In the genomic region with DNA sequence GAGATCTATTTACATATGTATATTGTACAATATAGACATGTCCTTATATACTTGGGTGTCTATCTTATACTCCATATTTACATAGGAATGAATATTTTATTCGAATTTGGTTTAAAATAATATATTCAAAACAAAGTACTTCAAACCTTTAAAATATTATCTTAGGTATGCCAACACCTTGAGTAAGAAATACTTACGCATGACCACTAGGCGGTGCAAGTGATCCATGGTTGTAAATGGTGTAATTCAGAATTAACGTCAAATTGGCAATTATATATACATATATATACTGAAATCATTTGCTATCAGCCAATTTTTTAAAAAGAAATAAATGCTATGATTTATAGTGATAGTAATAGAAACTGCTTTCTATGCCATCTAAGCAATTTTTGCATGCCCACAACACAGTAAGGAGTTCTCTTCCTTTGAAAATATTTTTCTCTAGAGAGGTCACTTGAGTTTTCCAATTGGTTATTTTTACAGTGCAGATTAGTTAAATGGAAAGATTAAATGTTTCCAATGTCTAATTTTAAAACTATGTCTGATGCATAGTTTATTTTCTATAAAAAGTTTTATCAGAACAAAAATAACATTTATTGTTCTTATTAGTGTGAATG, we compare ENCODE assay signal across 8 cellular contexts. TPM values are rescaled to one million over a fixed set of nuclear protein-coding genes. Genes with fewer than 3 reads are reported as not detected.
DNase-seq lines count a peak whose midpoint lies in the region; ATAC-seq, FAIRE-seq and TF ChIP-seq lines count a peak whose summit lies in the region.

No MANE protein-coding gene starts in this region.

- H3K27ac Mint-ChIP-seq in brain, result no peak overlapping the region
- H3K27ac Mint-ChIP-seq in stimulated activated naive B cell treated with anti-CD40 and anti-IgM and Interleukin-4, amounts not matched to agents 10 μg/mL and 1 μg/mL and 100 μg/mL, for 72 hours, result no peak overlapping the region

- H3K4me3 Mint-ChIP-seq in brain, result no peak overlapping the region
- H3K4me3 Mint-ChIP-seq in stimulated activated naive B cell treated with anti-CD40 and anti-IgM and Interleukin-4, amounts not matched to agents 10 μg/mL and 1 μg/mL and 100 μg/mL, for 72 hours, result no peak overlapping the region

- peaks cover 3% of the 10 kb centered on the region for H3K4me1 Mint-ChIP-seq in brain
- H3K4me1 Mint-ChIP-seq in stimulated activated naive B cell treated with anti-CD40 and anti-IgM and Interleukin-4, amounts not matched to agents 10 μg/mL and 1 μg/mL and 100 μg/mL, for 72 hours, result peaks cover 8 to 24% of the 10 kb centered on the region in 2 donors

- ATAC-seq in A549 (peak in 1 of 2 experiments; percentile 70; a peak in 3 of 6 replicates), lung (ENCODE audit: insufficient read depth, low FRiP score) (no peak), HG03457 (IDR thresholded peaks at IDR 0.05; ENCODE audit: unreplicated experiment) (no peak)
- peak in 1 of 2 donors; percentile 38 for ATAC-seq in stimulated activated naive B cell treated with anti-CD40 and anti-IgM and Interleukin-4, amounts not matched to agents 10 μg/mL and 1 μg/mL and 100 μg/mL, for 72 hours (replicated peaks)

- FAIRE-seq in A549 (lab: Jason Lieb, UNC), result no peak

- TF ChIP-seq POLR2A in A549 (IDR thresholded peaks at IDR 0.05; ENCODE audit: low read length), result no peak

- H3K27me3 Mint-ChIP-seq in brain, result peaks cover 5% of the 10 kb centered on the region
- no peaks in the 10 kb centered on the region for H3K27me3 Mint-ChIP-seq in stimulated activated naive B cell treated with anti-CD40 and anti-IgM and Interleukin-4, amounts not matched to agents 10 μg/mL and 1 μg/mL and 100 μg/mL, for 72 hours

- H3K36me3 ChIP-seq in Karpas-422 (ENCODE audit: insufficient read depth, low read length) (no peaks in the 10 kb centered on the region), lung (ENCODE audit: control insufficient read depth in 2 of 2, insufficient read depth in 2 of 2, low read length in 2 of 2) (no peaks in the 10 kb centered on the region)

- H3K4me3 ChIP-seq in A549 (no peak overlapping the region), Karpas-422 (ENCODE audit: low read length) (no peak overlapping the region), lung (no peak overlapping the region)

- CTCF ChIA-PET in A549 (lab: Yijun Ruan, JAX), result interaction anchor here (0.6 to 1.7 kb wide), 3 partner anchors 12 to 560 kb away, joined by 3 to 4 read pairs (median 3); no protein-coding TSS in a partner anchor

- no peak overlapping the region for H3K9ac ChIP-seq in Karpas-422 (ENCODE audit: low read length)

- no peaks in the 10 kb centered on the region for H3K36me3 Mint-ChIP-seq in brain
- H3K36me3 Mint-ChIP-seq in stimulated activated naive B cell treated with anti-CD40 and anti-IgM and Interleukin-4, amounts not matched to agents 10 μg/mL and 1 μg/mL and 100 μg/mL, for 72 hours, result no peaks in the 10 kb centered on the region

- peak; percentile 87 to 88 for TF ChIP-seq RAD21 in A549 (conservative IDR thresholded peaks at IDR 0.05 in 1 of 2, IDR thresholded peaks at IDR 0.05 in 1 of 2)

- no peaks in the 10 kb centered on the region for H3K27me3 ChIP-seq in Karpas-422 (ENCODE audit: low read length)
- H3K27me3 ChIP-seq in lung (ENCODE audit: control insufficient read depth, insufficient read depth), result no peaks in the 10 kb centered on the region

- H3K9me3 ChIP-seq in A549 (no peaks in the 10 kb centered on the region), Karpas-422 (ENCODE audit: low read length) (no peaks in the 10 kb centered on the region), lung (ENCODE audit: control insufficient read depth in 2 of 2, insufficient read depth in 1 of 2, low read length in 1 of 2) (no peaks in the 10 kb centered on the region)

- H3K4me2 ChIP-seq in A549 (no peak overlapping the region), Karpas-422 (ENCODE audit: low read depth, low read length, poor library complexity, severe bottlenecking) (no peak overlapping the region)

- WGBS in A549 (ENCODE audit: missing lambda C conversion rate), result 2% methylated on average over 4 of the region's 4 CpGs
- 1% methylated on average over 4 of the region's 4 CpGs for WGBS in lung, 2 donors

- no peak overlapping the region for H3K27ac ChIP-seq in A549
- no peak overlapping the region for H3K27ac ChIP-seq in Karpas-422 (ENCODE audit: low read length)
- H3K27ac ChIP-seq in lung (ENCODE audit: low read depth in 1 of 2, low read length in 1 of 2), result no peak overlapping the region

- TF ChIP-seq CTCF in A549 (IDR thresholded peaks at IDR 0.05) (peak; percentile 95), GM12873 (IDR thresholded peaks at IDR 0.05; ENCODE audit: insufficient read depth, low read depth, low read length, missing control alignments) (peak; percentile 58), brain (conservative IDR thresholded peaks at IDR 0.05) (peak; percentile 82 to 96), lung (IDR thresholded peaks at IDR 0.05; ENCODE audit: control extremely low read depth, extremely low read depth) (peak; percentile 67)

- H3K9me2 ChIP-seq in Karpas-422 (replicated peaks; ENCODE audit: insufficient read depth, low read length), result no peaks in the 10 kb centered on the region

- H3K4me1 ChIP-seq in A549 (peaks cover 2% of the 10 kb centered on the region; the same call in 2 of the 3 replicates), Karpas-422 (ENCODE audit: low read length) (no peaks in the 10 kb centered on the region), lung (ENCODE audit: control insufficient read depth in 2 of 2, insufficient read depth in 2 of 2, low read length in 2 of 2) (no peaks in the 10 kb centered on the region)

- H2AFZ ChIP-seq in Karpas-422 (ENCODE audit: low read length), result no peak overlapping the region

- no peaks in the 10 kb centered on the region for H4K20me1 ChIP-seq in Karpas-422 (ENCODE audit: insufficient read depth, low read depth, low read length)

- no peak for TF ChIP-seq EP300 in A549 (IDR thresholded peaks at IDR 0.05)

- H3K9me3 Mint-ChIP-seq in brain, result no peaks in the 10 kb centered on the region
- H3K9me3 Mint-ChIP-seq in stimulated activated naive B cell treated with anti-CD40 and anti-IgM and Interleukin-4, amounts not matched to agents 10 μg/mL and 1 μg/mL and 100 μg/mL, for 72 hours, result peaks cover 0 to 2% of the 10 kb centered on the region in 2 donors

- H3K79me2 ChIP-seq in Karpas-422 (ENCODE audit: low read length), result no peaks in the 10 kb centered on the region

- POLR2A ChIA-PET in A549 (lab: Yijun Ruan, JAX), result no interaction called here

- peak in 1 of 2 experiments; percentile 58 for DNase-seq in A549 (ENCODE audit: low read depth in 1 of 2, low spot score in 1 of 2)
- DNase-seq in Karpas-422, result peak; percentile 84
- peak; percentile 45 for DNase-seq in SKM-1 treated with dmso at 0.1 percent for 144 hours (lab: John Stamatoyannopoulos, UW; ENCODE audit: unreplicated experiment)
- DNase-seq in lung (ENCODE audit: low spot score), result no peak
- DNase-seq in stimulated activated naive B cell treated with anti-CD40 and anti-IgM and Interleukin-4, amounts not matched to agents 10 μg/mL and 1 μg/mL and 100 μg/mL, for 72 hours, result peak; percentile 19

TF ChIP-seq in A549, 52 proteins besides CTCF, POLR2A, EP300 and RAD21:
- TF ChIP-seq SMC3 (IDR thresholded peaks at IDR 0.05), result peak; percentile 69
- TF ChIP-seq SREBF2 (IDR thresholded peaks at IDR 0.05), result no peak
- TF ChIP-seq, protein P1, sequence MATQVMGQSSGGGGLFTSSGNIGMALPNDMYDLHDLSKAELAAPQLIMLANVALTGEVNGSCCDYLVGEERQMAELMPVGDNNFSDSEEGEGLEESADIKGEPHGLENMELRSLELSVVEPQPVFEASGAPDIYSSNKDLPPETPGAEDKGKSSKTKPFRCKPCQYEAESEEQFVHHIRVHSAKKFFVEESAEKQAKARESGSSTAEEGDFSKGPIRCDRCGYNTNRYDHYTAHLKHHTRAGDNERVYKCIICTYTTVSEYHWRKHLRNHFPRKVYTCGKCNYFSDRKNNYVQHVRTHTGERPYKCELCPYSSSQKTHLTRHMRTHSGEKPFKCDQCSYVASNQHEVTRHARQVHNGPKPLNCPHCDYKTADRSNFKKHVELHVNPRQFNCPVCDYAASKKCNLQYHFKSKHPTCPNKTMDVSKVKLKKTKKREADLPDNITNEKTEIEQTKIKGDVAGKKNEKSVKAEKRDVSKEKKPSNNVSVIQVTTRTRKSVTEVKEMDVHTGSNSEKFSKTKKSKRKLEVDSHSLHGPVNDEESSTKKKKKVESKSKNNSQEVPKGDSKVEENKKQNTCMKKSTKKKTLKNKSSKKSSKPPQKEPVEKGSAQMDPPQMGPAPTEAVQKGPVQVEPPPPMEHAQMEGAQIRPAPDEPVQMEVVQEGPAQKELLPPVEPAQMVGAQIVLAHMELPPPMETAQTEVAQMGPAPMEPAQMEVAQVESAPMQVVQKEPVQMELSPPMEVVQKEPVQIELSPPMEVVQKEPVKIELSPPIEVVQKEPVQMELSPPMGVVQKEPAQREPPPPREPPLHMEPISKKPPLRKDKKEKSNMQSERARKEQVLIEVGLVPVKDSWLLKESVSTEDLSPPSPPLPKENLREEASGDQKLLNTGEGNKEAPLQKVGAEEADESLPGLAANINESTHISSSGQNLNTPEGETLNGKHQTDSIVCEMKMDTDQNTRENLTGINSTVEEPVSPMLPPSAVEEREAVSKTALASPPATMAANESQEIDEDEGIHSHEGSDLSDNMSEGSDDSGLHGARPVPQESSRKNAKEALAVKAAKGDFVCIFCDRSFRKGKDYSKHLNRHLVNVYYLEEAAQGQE (IDR thresholded peaks at IDR 0.05), result no peak

RNA-seq across cellular contexts. Expression of a gene that starts 37.5 kb away (rescaled TPM):
- polyA plus RNA-seq in A549 (2011; rRNA removed) (25.7 and 27.6 TPM in 2 replicates), A549 (2017; fragmentation: RNase III; extraction: RNeasy Plus Mini Kit Qiagen cat#74134 plus additional on column Dnase treatment) (19.1 to 22.3 TPM (median 21.6 TPM) in 3 replicates), brain (ENCODE audit: insufficient read depth, low read depth, low replicate concordance) (18.5 TPM), lung (10 to 100 TPM in 1 of 2 donors, 1 to 10 TPM in 1; 8.7 to 15.0 TPM)
- 11.8 and 16.0 TPM in 2 replicates for polyA plus RNA-seq in A549 (2012; cell fraction: cytosol; rRNA removed)
- polyA plus RNA-seq in A549 (2012; cell fraction: nucleus; rRNA removed), result 3.3 and 4.0 TPM in 2 replicates
- polyA minus RNA-seq in A549 (2011; rRNA and poly(A)+ RNA removed), result 3.9 and 4.2 TPM in 2 replicates
- total RNA-seq in Karpas-422 (2014; rRNA removed; shearing (Covaris generic); ENCODE audit: low replicate concordance), result 38.2 and 67.8 TPM in 2 replicates
- 10 to 100 TPM; 28.1 to 90.6 TPM for total RNA-seq in lung
